Comparison of ENCODE assay signal across 8 cellular contexts in genomic region chr2:216031960-216032689, GRCh38. TPM values are rescaled to one million over a fixed set of nuclear protein-coding genes. Genes with fewer than 3 reads are reported as not detected.
A peak's percentile ranks its signal among the peaks of the same experiment; 100 is the strongest.
DNase-seq lines count a peak whose midpoint lies in the region; ATAC-seq and TF ChIP-seq lines count a peak whose summit lies in the region.

No MANE protein-coding gene starts in this region.

- no peak overlapping the region for H3K4ac ChIP-seq in mesendoderm (ENCODE audit: low read depth, low read length)

- no peaks in the 10 kb centered on the region for H3K27me3 ChIP-seq in mesendoderm (ENCODE audit: insufficient read depth, low read length, poor library complexity)

- no peak overlapping the region for H4K5ac ChIP-seq in mesendoderm (ENCODE audit: low read length)

- no peak overlapping the region for H2BK120ac ChIP-seq in mesendoderm (ENCODE audit: low read depth, low read length)

- H3K18ac ChIP-seq in mesendoderm (ENCODE audit: low read length) = no peak overlapping the region

- H3K27ac ChIP-seq in mesendoderm (ENCODE audit: low read depth, low read length) = no peak overlapping the region

- ATAC-seq in GM19324 (IDR thresholded peaks at IDR 0.05; ENCODE audit: low FRiP score, unreplicated experiment) (peak; percentile 43), HG03108 (IDR thresholded peaks at IDR 0.05; ENCODE audit: unreplicated experiment) (peak; percentile 74)

- no peaks in the 10 kb centered on the region for H3K79me2 ChIP-seq in mesendoderm (ENCODE audit: control insufficient read depth, insufficient read depth, low read length)

- H3K4me3 ChIP-seq in AG09309 (ENCODE audit: control insufficient read depth, low read depth, low read length) (no peak overlapping the region), mesendoderm (ENCODE audit: low read length) (no peak overlapping the region)

- H2BK15ac ChIP-seq in mesendoderm (replicated peaks; ENCODE audit: low read depth) = no peak overlapping the region

- H3K36me3 ChIP-seq in mesendoderm (ENCODE audit: control insufficient read depth, insufficient read depth, low read length) = no peaks in the 10 kb centered on the region

- H4K8ac ChIP-seq in mesendoderm (ENCODE audit: low read depth, low read length) = no peak overlapping the region

- no peak overlapping the region for H3K4me2 ChIP-seq in mesendoderm (ENCODE audit: low read length)

- TF ChIP-seq CTCF in AG09309 (IDR thresholded peaks at IDR 0.05; ENCODE audit: control insufficient read depth, insufficient read depth, low read depth, low read length, missing control alignments) = no peak

- H3K9ac ChIP-seq in mesendoderm (ENCODE audit: low read length) = no peak overlapping the region

- H3K4me1 ChIP-seq in mesendoderm (ENCODE audit: control insufficient read depth, low read depth, low read length) = no peaks in the 10 kb centered on the region

- DNase-seq in AG09309 (ENCODE audit: low read depth) = peak; percentile 65
- peak; percentile 73 for DNase-seq in astrocyte of the hippocampus (ENCODE audit: low read depth, low spot score)
- no peak for DNase-seq in SW480 (ENCODE audit: low spot score)
- no peak for DNase-seq in mucosa of gallbladder (ENCODE audit: low spot score)
- no peak for DNase-seq in NCI-H82 treated with DMSO at 0.1 percent for 48 hours (lab: John Stamatoyannopoulos, UW; ENCODE audit: unreplicated experiment)
- no peak for DNase-seq in mesendoderm

- no peaks in the 10 kb centered on the region for H3K79me1 ChIP-seq in mesendoderm (ENCODE audit: low read length)

- no peak overlapping the region for H2BK5ac ChIP-seq in mesendoderm (ENCODE audit: low read length)

- WGBS in mesendoderm (ENCODE audit: extremely low coverage, insufficient coverage, low lambda C conversion rate) = no CpG with 5 or more reads among the region's 1 CpG

- no peak overlapping the region for H2AK5ac ChIP-seq in mesendoderm (ENCODE audit: low read length)

- no peak overlapping the region for H3K23ac ChIP-seq in mesendoderm (ENCODE audit: low read length)

- no peak overlapping the region for H3K56ac ChIP-seq in mesendoderm (ENCODE audit: low read length)

RNA-seq across cellular contexts. Expression of gene MREG, which starts 18.8 kb away (rescaled TPM):
- total RNA-seq in mucosa of gallbladder = 9.2 TPM
- polyA plus RNA-seq in mesendoderm (2013, experiment 1 of 2) = 17.2 TPM
- polyA plus RNA-seq in mesendoderm (2013, experiment 2 of 2) = 17.8 TPM

RNA-seq across cellular contexts. Expression of gene PECR, which starts 49.5 kb away (rescaled TPM):
- total RNA-seq in mucosa of gallbladder = 33.7 TPM
- polyA plus RNA-seq in mesendoderm (2013, experiment 1 of 2) = 4.9 TPM
- polyA plus RNA-seq in mesendoderm (2013, experiment 2 of 2) = 5.8 TPM

RNA-seq across cellular contexts. Expression of gene TMEM169, which starts 49.6 kb away (rescaled TPM):
- 7.3 TPM for total RNA-seq in mucosa of gallbladder
- polyA plus RNA-seq in mesendoderm (2013, experiment 1 of 2) = 0.93 TPM
- polyA plus RNA-seq in mesendoderm (2013, experiment 2 of 2) = 0.63 TPM

Comparison
In these comparisons a context has a peak if more than half of its experiments do, and no peak if none do; other contexts are left out.
1. DNase-seq: peak in AG09309 (single experiment) and astrocyte of the hippocampus (single experiment); none in SW480 (single experiment), mucosa of gallbladder (single experiment), NCI-H82 treated with DMSO at 0.1 percent for 48 hours (single experiment) and mesendoderm (single experiment).